7 cellular contexts compared by ENCODE assay signal in genomic region chr2:63049291-63050185, GRCh38. TPM values are rescaled to one million over a fixed set of nuclear protein-coding genes. Genes with fewer than 3 reads are reported as not detected.
DNase-seq lines count a peak whose midpoint lies in the region; TF ChIP-seq lines count a peak whose summit lies in the region.

No MANE protein-coding gene starts in this region.

- no peak for DNase-seq in GM12864 (ENCODE audit: low read depth)
- DNase-seq in MG63 = no peak
- DNase-seq in breast epithelium (ENCODE audit: low spot score in 2 of 2) = no peak
- DNase-seq in myocyte (ENCODE audit: low read depth) = peak; percentile 2
- no peak for DNase-seq in SIG-M5 treated with dmso at 0.1 percent for 504 hours (lab: John Stamatoyannopoulos, UW; ENCODE audit: unreplicated experiment)
- no peak for DNase-seq in COLO668 (lab: John Stamatoyannopoulos, UW; ENCODE audit: unreplicated experiment)
- no peak for DNase-seq in islet precursor cell

- intact Hi-C loops in breast epithelium (cut with DNase I; ENCODE audit: low total_unique reads) = loop anchor here (2.0 kb wide), 1 partner anchor 71 kb away; no protein-coding TSS in a partner anchor

- no peaks in the 10 kb centered on the region for H3K36me3 ChIP-seq in MG63
- no peaks in the 10 kb centered on the region for H3K36me3 ChIP-seq in breast epithelium

- TF ChIP-seq POLR2A in breast epithelium (IDR thresholded peaks at IDR 0.05) = no peak

- peaks cover 0 to 9% of the 10 kb centered on the region in 2 donors for H3K4me1 ChIP-seq in breast epithelium

- H3K9me3 ChIP-seq in MG63 (no peaks in the 10 kb centered on the region), breast epithelium (peaks cover 8 to 16% of the 10 kb centered on the region in 2 donors)

- H3K27ac ChIP-seq in breast epithelium = peak overlapping the region in 1 of 2 donors; percentile 33

- H3K4me3 ChIP-seq in GM12864 (ENCODE audit: low read depth, low read length) (peak overlapping the region; percentile 66), MG63 (peak overlapping the region; percentile 80), breast epithelium (peak overlapping the region; percentile 47 to 71 (median 64))

- no peak for TF ChIP-seq CTCF in GM12864 (IDR thresholded peaks at IDR 0.05; ENCODE audit: low read depth, low read length, missing control alignments)
- no peak for TF ChIP-seq CTCF in breast epithelium (IDR thresholded peaks at IDR 0.05)

- H3K27me3 ChIP-seq in MG63 (no peaks in the 10 kb centered on the region), breast epithelium (peaks cover 3 to 64% of the 10 kb centered on the region in 2 donors)

RNA-seq across cellular contexts. Expression of gene OTX1, which starts 1.1 kb away (rescaled TPM):
- total RNA-seq in MG63 (2014; rRNA removed; shearing (Covaris generic); ENCODE audit: low replicate concordance) = not detected in 2 replicates
- total RNA-seq in breast epithelium (not detected), myocyte (0.62 TPM in 1 of 2 replicates, not detected in the other)
- polyA plus RNA-seq in myocyte (2012) = 0.20 TPM
